Comparison of ENCODE assay signal across 27 cellular contexts in genomic region chr17:76721463-76721862, GRCh38. TPM values are rescaled to one million over a fixed set of nuclear protein-coding genes. Genes with fewer than 3 reads are reported as not detected.
DNase-seq lines count a peak whose midpoint lies in the region; ATAC-seq and TF ChIP-seq lines count a peak whose summit lies in the region.
"Had no signal": no experiment of that assay in that cellular context is flagged by ENCODE, and none has a peak within 500 bp of the region (broad histone marks: within the 10 kb centered on the region; RNA-seq: fewer than 3 reads in every experiment).

No MANE protein-coding gene starts in this region.

- no peak overlapping the region for H3K4me3 ChIP-seq in BLaER1
- H3K4me3 ChIP-seq: coronary artery, Peyer's patch, prostate gland, SJCRH30, tibial artery had no signal

- intact Hi-C loops in activated CD8-positive, alpha-beta T cell treated with anti-CD3 and anti-CD28 coated beads for 36 hours (cut with micrococcal nuclease): no loop called here

- H3K4me1 ChIP-seq in BLaER1: peaks cover 63% of the 10 kb centered on the region
- H3K4me1 ChIP-seq: SJCRH30 had no signal

- ATAC-seq in activated CD8-positive, alpha-beta T cell treated with anti-CD3 and anti-CD28 coated beads for 36 hours: no peak
- no peak for ATAC-seq in activated CD8-positive, alpha-beta T cell treated with anti-CD3 and anti-CD28 coated beads, Interleukin-2, amount 10 ng/mL, durations not matched to agents 7 days and 5 days
- no peak for ATAC-seq in T-helper 17 cell

- POLR2A ChIA-PET in activated CD8-positive, alpha-beta T cell treated with anti-CD3 and anti-CD28 coated beads for 36 hours (lab: Charles Lee): interaction anchor here (0.6 to 8.0 kb wide), 4 partner anchors 13 to 113 kb away, joined by 3 to 184 read pairs (median 4); partner anchors contain the start of genes MFSD11 and SRSF2
- POLR2A ChIA-PET in activated CD8-positive, alpha-beta T cell treated with anti-CD3 and anti-CD28 coated beads, Interleukin-2, amount 10 ng/mL, durations not matched to agents 7 days and 5 days (lab: Charles Lee): interaction anchor here (9.5 kb wide), 1 partner anchor 15 kb away, joined by 160 read pairs; the partner anchor contains the start of genes MFSD11 and SRSF2

- H3K4me2 ChIP-seq in BLaER1: no peak overlapping the region

- H3K4me3 Mint-ChIP-seq in activated CD8-positive, alpha-beta T cell treated with anti-CD3 and anti-CD28 coated beads for 36 hours: no peak overlapping the region
- no peak overlapping the region for H3K4me3 Mint-ChIP-seq in activated CD8-positive, alpha-beta T cell treated with anti-CD3 and anti-CD28 coated beads, Interleukin-2, amount 10 ng/mL, durations not matched to agents 7 days and 5 days
- H3K4me3 Mint-ChIP-seq in T-helper 17 cell (no peak overlapping the region), immature natural killer cell (no peak overlapping the region)
- H3K4me3 Mint-ChIP-seq: stimulated activated naive CD8-positive, alpha-beta T cell treated with anti-CD3 and anti-CD28 coated beads, Interleukin-15, Interleukin-2, amounts not matched to agents 100 ng/mL and 50 ng/mL, for 24 hours had no signal

- H3K4me1 Mint-ChIP-seq in activated CD8-positive, alpha-beta T cell treated with anti-CD3 and anti-CD28 coated beads for 36 hours (ENCODE audit: low read depth): peaks cover 52% of the 10 kb centered on the region
- H3K4me1 Mint-ChIP-seq in activated CD8-positive, alpha-beta T cell treated with anti-CD3 and anti-CD28 coated beads, Interleukin-2, amount 10 ng/mL, durations not matched to agents 7 days and 5 days (ENCODE audit: low read depth): peaks cover 63% of the 10 kb centered on the region
- H3K4me1 Mint-ChIP-seq in T-helper 17 cell (peaks cover 29% of the 10 kb centered on the region), immature natural killer cell (peaks cover 35 to 36% of the 10 kb centered on the region in 2 donors)

- H3K36me3 ChIP-seq in BLaER1: peaks cover 87% of the 10 kb centered on the region

- no peak overlapping the region for H3K27ac ChIP-seq in BLaER1
- H3K27ac ChIP-seq: coronary artery, Peyer's patch, prostate gland, SJCRH30, tibial artery had no signal

- H4K20me1 ChIP-seq in BLaER1: peaks cover 59% of the 10 kb centered on the region

- peak overlapping the region; percentile 58 for H3K27ac Mint-ChIP-seq in activated CD8-positive, alpha-beta T cell treated with anti-CD3 and anti-CD28 coated beads for 36 hours
- no peak overlapping the region for H3K27ac Mint-ChIP-seq in activated CD8-positive, alpha-beta T cell treated with anti-CD3 and anti-CD28 coated beads, Interleukin-2, amount 10 ng/mL, durations not matched to agents 7 days and 5 days
- H3K27ac Mint-ChIP-seq in T-helper 17 cell (peak overlapping the region; percentile 32), immature natural killer cell (peak overlapping the region; percentile 17 to 98 (median 74))
- H3K27ac Mint-ChIP-seq: stimulated activated naive CD8-positive, alpha-beta T cell treated with anti-CD3 and anti-CD28 coated beads, Interleukin-15, Interleukin-2, amounts not matched to agents 100 ng/mL and 50 ng/mL, for 24 hours had no signal

- H3K9ac ChIP-seq in BLaER1: 0 out of 2 replicates have a peak overlapping the region, but pooled peaks have one; percentile 38

- TF ChIP-seq CTCF in activated CD8-positive, alpha-beta T cell treated with anti-CD3 and anti-CD28 coated beads for 36 hours (IDR thresholded peaks at IDR 0.05): no peak

- H3K9me3 ChIP-seq in BLaER1: no peaks in the 10 kb centered on the region
- H3K9me3 ChIP-seq in T-helper 17 cell (ENCODE audit: control insufficient read depth, low read length, poor library complexity, severe bottlenecking): no peaks in the 10 kb centered on the region
- H3K9me3 ChIP-seq: Peyer's patch, prostate gland, SJCRH30, tibial artery had no signal

- peaks cover 84% of the 10 kb centered on the region for H3K36me3 Mint-ChIP-seq in activated CD8-positive, alpha-beta T cell treated with anti-CD3 and anti-CD28 coated beads for 36 hours (ENCODE audit: low read depth)
- H3K36me3 Mint-ChIP-seq in activated CD8-positive, alpha-beta T cell treated with anti-CD3 and anti-CD28 coated beads, Interleukin-2, amount 10 ng/mL, durations not matched to agents 7 days and 5 days (ENCODE audit: low read depth): peaks cover 80% of the 10 kb centered on the region
- H3K36me3 Mint-ChIP-seq in T-helper 17 cell (ENCODE audit: low read depth) (peaks cover 4% of the 10 kb centered on the region), immature natural killer cell (peaks cover 22 to 55% (median 39%) of the 10 kb centered on the region in 3 donors)

- CTCF ChIA-PET in activated CD8-positive, alpha-beta T cell treated with anti-CD3 and anti-CD28 coated beads for 36 hours (lab: Charles Lee): interaction anchor here (9.5 kb wide), 1 partner anchor 7 kb away, joined by 83 read pairs; no protein-coding TSS in a partner anchor
- CTCF ChIA-PET in activated CD8-positive, alpha-beta T cell treated with anti-CD3 and anti-CD28 coated beads, Interleukin-2, amount 10 ng/mL, durations not matched to agents 7 days and 5 days (lab: Charles Lee): interaction anchor here (1.4 kb wide), 1 partner anchor 40 kb away, joined by 3 read pairs; no protein-coding TSS in a partner anchor

- no peaks in the 10 kb centered on the region for H3K27me3 Mint-ChIP-seq in activated CD8-positive, alpha-beta T cell treated with anti-CD3 and anti-CD28 coated beads for 36 hours
- no peaks in the 10 kb centered on the region for H3K27me3 Mint-ChIP-seq in activated CD8-positive, alpha-beta T cell treated with anti-CD3 and anti-CD28 coated beads, Interleukin-2, amount 10 ng/mL, durations not matched to agents 7 days and 5 days (ENCODE audit: low read depth)
- H3K27me3 Mint-ChIP-seq in T-helper 17 cell (no peaks in the 10 kb centered on the region), immature natural killer cell (ENCODE audit: low read depth in 3 of 3) (peaks cover 15 to 31% (median 21%) of the 10 kb centered on the region in 3 donors)
- H3K27me3 Mint-ChIP-seq: CD4-positive, alpha-beta memory T cell; stimulated activated naive CD8-positive, alpha-beta T cell treated with anti-CD3 and anti-CD28 coated beads, Interleukin-15, Interleukin-2, amounts not matched to agents 100 ng/mL and 50 ng/mL, for 24 hours had no signal

- DNase-seq in activated CD8-positive, alpha-beta T cell treated with anti-CD3 and anti-CD28 coated beads for 36 hours: no peak
- no peak for DNase-seq in activated CD8-positive, alpha-beta T cell treated with anti-CD3 and anti-CD28 coated beads, Interleukin-2, amount 10 ng/mL, durations not matched to agents 7 days and 5 days
- DNase-seq in T-helper 17 cell (no peak), immature natural killer cell (no peak), NOMO-1 treated with dmso at 0.1 percent for 144 hours (lab: John Stamatoyannopoulos, UW; ENCODE audit: unreplicated experiment) (no peak), NCI-H187 (lab: John Stamatoyannopoulos, UW) (no peak), LoVo (ENCODE audit: low spot score) (no peak)
- DNase-seq: 8988T; activated CD8-positive, alpha-beta memory T cell treated with anti-CD3 and anti-CD28 coated beads, Interleukin-2, amount 50 U/mL, for 48 hours; activated naive CD4-positive, alpha-beta T cell; anterior cingulate cortex; CD4-positive, alpha-beta memory T cell; DMS 273 treated with DMSO at 0.1 percent for 48 hours; effector memory CD4-positive, alpha-beta T cell; erythroblast; GOT3; mammary epithelial cell; NCI-H1105; NCI-H1930; NCI-H526; SJCRH30; tibial artery had no signal

- H3K27me3 ChIP-seq in BLaER1: no peaks in the 10 kb centered on the region
- H3K27me3 ChIP-seq: Peyer's patch, SJCRH30, tibial artery had no signal

- no peaks in the 10 kb centered on the region for H3K9me3 Mint-ChIP-seq in activated CD8-positive, alpha-beta T cell treated with anti-CD3 and anti-CD28 coated beads for 36 hours
- H3K9me3 Mint-ChIP-seq in activated CD8-positive, alpha-beta T cell treated with anti-CD3 and anti-CD28 coated beads, Interleukin-2, amount 10 ng/mL, durations not matched to agents 7 days and 5 days (ENCODE audit: insufficient read depth): no peaks in the 10 kb centered on the region
- no peaks in the 10 kb centered on the region for H3K9me3 Mint-ChIP-seq in immature natural killer cell
- H3K9me3 Mint-ChIP-seq: CD4-positive, alpha-beta memory T cell; stimulated activated naive CD8-positive, alpha-beta T cell treated with anti-CD3 and anti-CD28 coated beads, Interleukin-15, Interleukin-2, amounts not matched to agents 100 ng/mL and 50 ng/mL, for 24 hours had no signal

RNA-seq across cellular contexts. Expression of gene JMJD6, which starts 4.9 kb away (rescaled TPM):
- total RNA-seq in activated CD8-positive, alpha-beta T cell treated with anti-CD3 and anti-CD28 coated beads for 36 hours: 10 to 100 TPM; 77.9 to 80.3 TPM
- 10 to 100 TPM; 59.3 to 61.2 TPM for total RNA-seq in activated CD8-positive, alpha-beta T cell treated with anti-CD3 and anti-CD28 coated beads, Interleukin-2, amount 10 ng/mL, durations not matched to agents 7 days and 5 days
- 100 to 1,000 TPM; 124 to 137 TPM for total RNA-seq in T-helper 17 cell
- polyA plus RNA-seq in immature natural killer cell: 10 to 100 TPM; 20.3 to 38.5 (median 27.2) TPM

RNA-seq across cellular contexts. Expression of gene METTL23, which starts 5.2 kb away (rescaled TPM):
- total RNA-seq in activated CD8-positive, alpha-beta T cell treated with anti-CD3 and anti-CD28 coated beads for 36 hours: 10 to 100 TPM; 30.7 to 30.9 TPM
- 10 to 100 TPM; 39.6 to 44.7 TPM for total RNA-seq in activated CD8-positive, alpha-beta T cell treated with anti-CD3 and anti-CD28 coated beads, Interleukin-2, amount 10 ng/mL, durations not matched to agents 7 days and 5 days
- 10 to 100 TPM; 35.1 to 36.2 TPM for total RNA-seq in T-helper 17 cell
- 100 to 1,000 TPM in 2 of 3 donors, 10 to 100 TPM in 1; 91.6 to 166 (median 133) TPM for polyA plus RNA-seq in immature natural killer cell

RNA-seq across cellular contexts. Expression of gene MXRA7, which starts 10.7 kb away (rescaled TPM):
- 1 to 10 TPM; 8.4 to 8.6 TPM for total RNA-seq in activated CD8-positive, alpha-beta T cell treated with anti-CD3 and anti-CD28 coated beads for 36 hours
- total RNA-seq in activated CD8-positive, alpha-beta T cell treated with anti-CD3 and anti-CD28 coated beads, Interleukin-2, amount 10 ng/mL, durations not matched to agents 7 days and 5 days: 10 to 100 TPM; 12.4 to 13.3 TPM
- total RNA-seq in T-helper 17 cell: 1 to 10 TPM; 5.7 to 8.0 TPM
- polyA plus RNA-seq in immature natural killer cell: 10 to 100 TPM; 23.6 to 60.6 (median 56.7) TPM

RNA-seq across cellular contexts. Expression of gene SRSF2, which starts 15.7 kb away (rescaled TPM):
- 100 to 1,000 TPM; 344 to 364 TPM for total RNA-seq in activated CD8-positive, alpha-beta T cell treated with anti-CD3 and anti-CD28 coated beads for 36 hours
- 100 to 1,000 TPM; 420 to 444 TPM for total RNA-seq in activated CD8-positive, alpha-beta T cell treated with anti-CD3 and anti-CD28 coated beads, Interleukin-2, amount 10 ng/mL, durations not matched to agents 7 days and 5 days
- total RNA-seq in T-helper 17 cell: 100 to 1,000 TPM; 351 to 393 TPM
- 100 to 1,000 TPM in 2 of 3 donors, 10 to 100 TPM in 1; 100.0 to 134 (median 125) TPM for polyA plus RNA-seq in immature natural killer cell

RNA-seq across cellular contexts. Expression of gene MFSD11, which starts 16.5 kb away (rescaled TPM):
- total RNA-seq in activated CD8-positive, alpha-beta T cell treated with anti-CD3 and anti-CD28 coated beads for 36 hours: 10 to 100 TPM; 17.0 to 17.6 TPM
- 10 to 100 TPM; 22.1 to 22.8 TPM for total RNA-seq in activated CD8-positive, alpha-beta T cell treated with anti-CD3 and anti-CD28 coated beads, Interleukin-2, amount 10 ng/mL, durations not matched to agents 7 days and 5 days
- total RNA-seq in T-helper 17 cell: 10 to 100 TPM; 29.4 to 36.7 TPM
- polyA plus RNA-seq in immature natural killer cell: 10 to 100 TPM; 25.2 to 48.0 (median 36.0) TPM
